In the genomic region with DNA sequence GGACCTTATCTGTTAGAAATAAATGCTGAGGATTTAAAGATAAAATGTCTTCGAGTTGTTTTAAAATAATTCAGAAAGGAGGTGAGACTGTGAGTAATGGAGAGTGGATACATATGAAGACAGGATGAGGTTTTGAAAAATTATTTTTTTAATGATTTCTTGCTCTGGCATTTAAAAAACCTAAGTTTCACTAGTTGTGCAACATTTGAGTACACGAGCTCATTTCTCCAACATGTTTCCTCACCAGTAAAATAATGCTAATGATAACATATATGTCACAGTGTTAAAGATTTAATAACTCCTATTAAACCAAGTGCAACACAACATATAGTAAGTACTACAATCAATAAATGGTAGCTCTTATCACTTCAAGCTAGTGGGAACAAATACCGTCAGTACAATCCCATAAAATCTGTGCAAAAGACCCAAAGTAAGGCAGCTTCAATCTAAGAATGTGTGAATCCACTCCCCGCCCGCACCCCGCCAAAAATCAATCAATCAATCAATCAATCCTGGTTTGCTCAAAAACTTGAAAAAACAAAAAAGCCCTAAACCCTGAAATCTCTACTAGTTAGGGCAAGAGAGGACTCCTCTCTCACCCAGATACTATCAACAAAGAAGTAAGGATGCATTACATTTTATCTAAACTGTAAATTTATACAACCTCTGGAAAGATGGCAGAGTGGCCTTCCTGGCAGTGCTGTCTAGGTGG, we compare ENCODE assay signal across 1 cellular context.
TF ChIP-seq lines count a peak whose summit lies in the region.

No MANE protein-coding gene starts in this region.

TF ChIP-seq in HCT116, 20 proteins besides CTCF, POLR2A, EP300 and RAD21 (continued from another document):
- TF ChIP-seq, protein P1, sequence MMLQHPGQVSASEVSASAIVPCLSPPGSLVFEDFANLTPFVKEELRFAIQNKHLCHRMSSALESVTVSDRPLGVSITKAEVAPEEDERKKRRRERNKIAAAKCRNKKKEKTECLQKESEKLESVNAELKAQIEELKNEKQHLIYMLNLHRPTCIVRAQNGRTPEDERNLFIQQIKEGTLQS (IDR thresholded peaks at IDR 0.05) = no peak
- TF ChIP-seq SP1 (IDR thresholded peaks at IDR 0.05; ENCODE audit: low read depth) (no peak), CEBPB (IDR thresholded peaks at IDR 0.05; ENCODE audit: low read depth) (no peak), ZFX (IDR thresholded peaks at IDR 0.05) (no peak), EZH2phosphoT487 (IDR thresholded peaks at IDR 0.05; ENCODE audit: borderline replicate concordance) (no peak), SRF (IDR thresholded peaks at IDR 0.05; ENCODE audit: low read depth) (no peak), POLR2AphosphoS5 (IDR thresholded peaks at IDR 0.05; ENCODE audit: low read depth, low read length) (no peak)
- TF ChIP-seq, protein P2, sequence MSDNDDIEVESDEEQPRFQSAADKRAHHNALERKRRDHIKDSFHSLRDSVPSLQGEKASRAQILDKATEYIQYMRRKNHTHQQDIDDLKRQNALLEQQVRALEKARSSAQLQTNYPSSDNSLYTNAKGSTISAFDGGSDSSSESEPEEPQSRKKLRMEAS (IDR thresholded peaks at IDR 0.05) = no peak
- TF ChIP-seq, protein P3, sequence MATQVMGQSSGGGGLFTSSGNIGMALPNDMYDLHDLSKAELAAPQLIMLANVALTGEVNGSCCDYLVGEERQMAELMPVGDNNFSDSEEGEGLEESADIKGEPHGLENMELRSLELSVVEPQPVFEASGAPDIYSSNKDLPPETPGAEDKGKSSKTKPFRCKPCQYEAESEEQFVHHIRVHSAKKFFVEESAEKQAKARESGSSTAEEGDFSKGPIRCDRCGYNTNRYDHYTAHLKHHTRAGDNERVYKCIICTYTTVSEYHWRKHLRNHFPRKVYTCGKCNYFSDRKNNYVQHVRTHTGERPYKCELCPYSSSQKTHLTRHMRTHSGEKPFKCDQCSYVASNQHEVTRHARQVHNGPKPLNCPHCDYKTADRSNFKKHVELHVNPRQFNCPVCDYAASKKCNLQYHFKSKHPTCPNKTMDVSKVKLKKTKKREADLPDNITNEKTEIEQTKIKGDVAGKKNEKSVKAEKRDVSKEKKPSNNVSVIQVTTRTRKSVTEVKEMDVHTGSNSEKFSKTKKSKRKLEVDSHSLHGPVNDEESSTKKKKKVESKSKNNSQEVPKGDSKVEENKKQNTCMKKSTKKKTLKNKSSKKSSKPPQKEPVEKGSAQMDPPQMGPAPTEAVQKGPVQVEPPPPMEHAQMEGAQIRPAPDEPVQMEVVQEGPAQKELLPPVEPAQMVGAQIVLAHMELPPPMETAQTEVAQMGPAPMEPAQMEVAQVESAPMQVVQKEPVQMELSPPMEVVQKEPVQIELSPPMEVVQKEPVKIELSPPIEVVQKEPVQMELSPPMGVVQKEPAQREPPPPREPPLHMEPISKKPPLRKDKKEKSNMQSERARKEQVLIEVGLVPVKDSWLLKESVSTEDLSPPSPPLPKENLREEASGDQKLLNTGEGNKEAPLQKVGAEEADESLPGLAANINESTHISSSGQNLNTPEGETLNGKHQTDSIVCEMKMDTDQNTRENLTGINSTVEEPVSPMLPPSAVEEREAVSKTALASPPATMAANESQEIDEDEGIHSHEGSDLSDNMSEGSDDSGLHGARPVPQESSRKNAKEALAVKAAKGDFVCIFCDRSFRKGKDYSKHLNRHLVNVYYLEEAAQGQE (IDR thresholded peaks at IDR 0.05; ENCODE audit: low read depth) = no peak
